Comparison of ENCODE assay signal across 18 cellular contexts in genomic region chr7:96903906-96904305, GRCh38.
DNase-seq lines count a peak whose midpoint lies in the region; FAIRE-seq and TF ChIP-seq lines count a peak whose summit lies in the region.
"Had no signal": no experiment of that assay in that cellular context is flagged by ENCODE, and none has a peak within 500 bp of the region (broad histone marks: within the 10 kb centered on the region; RNA-seq: fewer than 3 reads in every experiment).

No MANE protein-coding gene starts in this region.

- in situ Hi-C loops in mammary epithelial cell (cut with MboI; ENCODE audit: low sequenced_read_pairs in 2 of 2) = no loop called here

- no peaks in the 10 kb centered on the region for H3K9me3 Mint-ChIP-seq in MCF 10A (ENCODE audit: unreplicated experiment)
- no peaks in the 10 kb centered on the region for H3K9me3 Mint-ChIP-seq in neural progenitor cell
- H3K9me3 Mint-ChIP-seq: CD8-positive, alpha-beta T cell had no signal

- FAIRE-seq in bronchial epithelial cell (lab: Jason Lieb, UNC) = no peak
- no peak for FAIRE-seq in urothelium cell line (lab: Jason Lieb, UNC)
- FAIRE-seq: G401.6, GM18507, HepG2 had no signal

- H3K9ac ChIP-seq in mammary epithelial cell (ENCODE audit: insufficient read depth, low read length) (no peak overlapping the region), neural progenitor cell (no peak overlapping the region)
- H3K9ac ChIP-seq: BLaER1 treated with 17β-estradiol and CSF1 and Interleukin-3, amounts not matched to agents 10 nM and 100 nM had no signal

- H3K36me3 ChIP-seq in mammary epithelial cell (ENCODE audit: insufficient read depth, low read length) = no peaks in the 10 kb centered on the region
- H3K36me3 ChIP-seq in bronchial epithelial cell (ENCODE audit: control insufficient read depth, insufficient read depth, low read length) = no peaks in the 10 kb centered on the region
- no peaks in the 10 kb centered on the region for H3K36me3 ChIP-seq in neural progenitor cell
- H3K36me3 ChIP-seq: BLaER1 treated with 17β-estradiol and CSF1 and Interleukin-3, amounts not matched to agents 10 nM and 100 nM had no signal

- H3K9me3 ChIP-seq in mammary epithelial cell (replicated peaks; ENCODE audit: insufficient read depth, low read length) (no peaks in the 10 kb centered on the region), neural progenitor cell (ENCODE audit: low read depth) (no peaks in the 10 kb centered on the region)
- H3K9me3 ChIP-seq: BLaER1 treated with 17β-estradiol and CSF1 and Interleukin-3, amounts not matched to agents 10 nM and 100 nM had no signal

- H4K20me1 ChIP-seq in mammary epithelial cell (ENCODE audit: insufficient read depth, low read length) (no peaks in the 10 kb centered on the region), neural progenitor cell (ENCODE audit: low read depth) (no peaks in the 10 kb centered on the region)
- H4K20me1 ChIP-seq: BLaER1 treated with 17β-estradiol and CSF1 and Interleukin-3, amounts not matched to agents 10 nM and 100 nM had no signal

- H3K4me3 Mint-ChIP-seq in MCF 10A (ENCODE audit: unreplicated experiment) (no peak overlapping the region), neural progenitor cell (no peak overlapping the region)
- H3K4me3 Mint-ChIP-seq: B cell; CD8-positive, alpha-beta T cell; HFFc6; IgD-negative memory B cell had no signal

- POLR2A ChIA-PET in MCF 10A (lab: Yijun Ruan, JAX) = interaction anchor here (1.4 kb wide), 1 partner anchor 47 kb away, joined by 3 read pairs; no protein-coding TSS in a partner anchor

- no peaks in the 10 kb centered on the region for H3K36me3 Mint-ChIP-seq in MCF 10A (ENCODE audit: insufficient read depth, unreplicated experiment)
- no peaks in the 10 kb centered on the region for H3K36me3 Mint-ChIP-seq in neural progenitor cell
- H3K36me3 Mint-ChIP-seq: CD8-positive, alpha-beta T cell; IgD-negative memory B cell had no signal

- H3K27ac ChIP-seq in mammary epithelial cell (ENCODE audit: insufficient read depth, low read depth, low read length) (no peak overlapping the region), neural progenitor cell (no peak overlapping the region)
- H3K27ac ChIP-seq: BLaER1 treated with 17β-estradiol and CSF1 and Interleukin-3, amounts not matched to agents 10 nM and 100 nM had no signal

- H3K27me3 ChIP-seq in mammary epithelial cell (ENCODE audit: insufficient read depth, low read length) (no peaks in the 10 kb centered on the region), bronchial epithelial cell (ENCODE audit: control insufficient read depth, insufficient read depth, low read length) (no peaks in the 10 kb centered on the region), neural progenitor cell (no peaks in the 10 kb centered on the region)
- H3K27me3 ChIP-seq: BLaER1 treated with 17β-estradiol and CSF1 and Interleukin-3, amounts not matched to agents 10 nM and 100 nM had no signal

- H3K4me1 ChIP-seq in mammary epithelial cell (ENCODE audit: insufficient read depth, low read length) = peaks cover 19% of the 10 kb centered on the region
- no peaks in the 10 kb centered on the region for H3K4me1 ChIP-seq in neural progenitor cell
- H3K4me1 ChIP-seq: BLaER1 treated with 17β-estradiol and CSF1 and Interleukin-3, amounts not matched to agents 10 nM and 100 nM had no signal

- H3K27ac Mint-ChIP-seq in MCF 10A (ENCODE audit: low read depth, unreplicated experiment) (no peak overlapping the region), neural progenitor cell (no peak overlapping the region)
- H3K27ac Mint-ChIP-seq: B cell; CD8-positive, alpha-beta T cell; HFFc6; IgD-negative memory B cell had no signal

- H3K4me2 ChIP-seq in mammary epithelial cell (ENCODE audit: insufficient read depth, low read depth, low read length) = no peak overlapping the region
- H3K4me2 ChIP-seq in neural progenitor cell = no peak overlapping the region
- H3K4me2 ChIP-seq: BLaER1 treated with 17β-estradiol and CSF1 and Interleukin-3, amounts not matched to agents 10 nM and 100 nM had no signal

- DNase-seq in mammary epithelial cell (peak; percentile 58), MCF 10A (ENCODE audit: unreplicated experiment) (no peak), NOMO-1 treated with dmso at 0.1 percent for 144 hours (lab: John Stamatoyannopoulos, UW; ENCODE audit: unreplicated experiment) (peak; percentile 42), bronchial epithelial cell (ENCODE audit: low read depth) (peak; percentile 70), neural progenitor cell (ENCODE audit: low spot score) (no peak), urothelium cell line (ENCODE audit: low spot score) (no peak), glomerular visceral epithelial cell (ENCODE audit: extremely low spot score) (no peak)
- DNase-seq: Calu3; CD8-positive, alpha-beta T cell; GOT3; H7; HFFc6 had no signal

- H3F3A ChIP-seq in neural progenitor cell (ENCODE audit: low read depth) = no peaks in the 10 kb centered on the region

- dilution Hi-C loops in mammary epithelial cell (cut with HindIII; ENCODE audit: low sequenced_read_pairs) = no loop called here

- H3K4me3 ChIP-seq in mammary epithelial cell (replicated peaks in 1 of 3; ENCODE audit: insufficient read depth in 1 of 3, low read depth in 2 of 3, low read length in 3 of 3) (no peak overlapping the region), bronchial epithelial cell (ENCODE audit: low read depth, low read length) (no peak overlapping the region), neural progenitor cell (no peak overlapping the region)
- H3K4me3 ChIP-seq: BLaER1 treated with 17β-estradiol and CSF1 and Interleukin-3, amounts not matched to agents 10 nM and 100 nM had no signal

- intact Hi-C loops in mammary epithelial cell (cut with micrococcal nuclease) (no loop called here), MCF 10A (cut with micrococcal nuclease) (no loop called here)

- CTCF ChIA-PET in mammary epithelial cell (lab: Charles Lee; ENCODE audit: low non-redundant PET) (no interaction called here), MCF 10A (lab: Yijun Ruan, JAX) (interaction anchor here (0.5 kb wide), 1 partner anchor 1067 kb away, joined by 3 read pairs; no protein-coding TSS in a partner anchor)

- H3K79me2 ChIP-seq in mammary epithelial cell (ENCODE audit: insufficient read depth, low read length) (no peaks in the 10 kb centered on the region), neural progenitor cell (ENCODE audit: low read depth) (no peaks in the 10 kb centered on the region)

- TF ChIP-seq CTCF in mammary epithelial cell (conservative IDR thresholded peaks at IDR 0.05 in 1 of 2, IDR thresholded peaks at IDR 0.05 in 1 of 2; ENCODE audit: extremely low read depth in 1 of 2, insufficient read depth in 1 of 2, low read depth in 1 of 2, low read length in 2 of 2) (no peak), MCF 10A (IDR thresholded peaks at IDR 0.05; ENCODE audit: unreplicated experiment) (no peak), bronchial epithelial cell (IDR thresholded peaks at IDR 0.05; ENCODE audit: insufficient read depth, low read length, severe bottlenecking) (no peak), neural progenitor cell (IDR thresholded peaks at IDR 0.05) (no peak)

- H3K4me1 Mint-ChIP-seq in MCF 10A (ENCODE audit: insufficient read depth, unreplicated experiment) (peaks cover 2% of the 10 kb centered on the region), neural progenitor cell (no peaks in the 10 kb centered on the region)
- H3K4me1 Mint-ChIP-seq: B cell, IgD-negative memory B cell had no signal

- H2AFZ ChIP-seq in mammary epithelial cell (ENCODE audit: low read depth, low read length) (no peak overlapping the region), neural progenitor cell (replicated peaks) (no peak overlapping the region)

- BruUV-seq in mammary epithelial cell (replicated peaks; lab: Mats Ljungman, UMichigan) (no TSS peak), MCF 10A (replicated peaks; lab: Mats Ljungman, UMichigan) (no TSS peak)

- H3K27me3 Mint-ChIP-seq in MCF 10A (ENCODE audit: insufficient read depth, unreplicated experiment) = no peaks in the 10 kb centered on the region
- peaks cover 4% of the 10 kb centered on the region for H3K27me3 Mint-ChIP-seq in neural progenitor cell (ENCODE audit: insufficient read depth, low read depth)
- H3K27me3 Mint-ChIP-seq: B cell, IgD-negative memory B cell had no signal

Comparison
In these comparisons a context has a peak if more than half of its experiments do, and no peak if none do; other contexts are left out.
1. DNase-seq: peak in mammary epithelial cell (single experiment), NOMO-1 treated with dmso at 0.1 percent for 144 hours (single experiment) and bronchial epithelial cell (single experiment); none in MCF 10A (single experiment), neural progenitor cell (single experiment), urothelium cell line (single experiment) and glomerular visceral epithelial cell (single experiment).